1 cellular context compared by ENCODE assay signal in the genomic region with DNA sequence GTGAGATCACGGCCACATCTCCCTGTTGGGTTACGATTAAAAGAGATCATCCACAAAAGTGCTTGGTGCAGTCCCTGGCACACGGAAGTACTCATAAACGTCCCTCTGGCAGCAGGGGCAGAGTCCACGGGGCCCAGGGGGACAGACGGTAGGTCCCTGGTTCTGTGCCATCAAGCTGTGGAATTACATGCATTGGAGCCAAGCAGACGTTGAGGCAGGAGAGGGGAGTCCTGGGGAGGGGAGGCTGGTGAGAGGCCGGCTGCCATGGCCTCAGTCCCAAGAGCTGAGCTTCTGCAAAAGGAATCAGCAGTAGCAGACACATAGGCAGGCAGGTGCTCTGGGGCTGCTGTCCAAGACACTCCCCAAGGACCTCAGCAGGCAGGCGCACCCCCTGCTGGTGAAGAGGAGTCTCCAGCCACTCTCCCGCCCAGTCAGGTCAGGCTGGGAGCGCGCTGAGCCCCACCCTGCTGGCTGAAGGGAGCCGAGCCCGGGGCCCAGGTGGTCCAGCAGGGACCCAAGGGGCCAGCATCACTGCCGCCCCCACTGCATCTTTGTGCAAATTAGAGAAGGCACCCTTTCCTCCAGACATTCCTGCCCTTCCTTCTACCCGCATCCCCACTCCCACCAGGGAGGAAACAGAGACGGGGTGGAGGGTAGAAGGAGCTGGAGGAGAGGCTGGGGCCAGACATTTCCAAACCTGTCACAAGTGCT.
TF ChIP-seq lines count a peak whose summit lies in the region.

No MANE protein-coding gene starts in this region.

TF ChIP-seq in HepG2, 621 proteins besides CTCF, POLR2A, EP300 and RAD21 (continued from another document and continues in another):
- TF ChIP-seq, protein P1, sequence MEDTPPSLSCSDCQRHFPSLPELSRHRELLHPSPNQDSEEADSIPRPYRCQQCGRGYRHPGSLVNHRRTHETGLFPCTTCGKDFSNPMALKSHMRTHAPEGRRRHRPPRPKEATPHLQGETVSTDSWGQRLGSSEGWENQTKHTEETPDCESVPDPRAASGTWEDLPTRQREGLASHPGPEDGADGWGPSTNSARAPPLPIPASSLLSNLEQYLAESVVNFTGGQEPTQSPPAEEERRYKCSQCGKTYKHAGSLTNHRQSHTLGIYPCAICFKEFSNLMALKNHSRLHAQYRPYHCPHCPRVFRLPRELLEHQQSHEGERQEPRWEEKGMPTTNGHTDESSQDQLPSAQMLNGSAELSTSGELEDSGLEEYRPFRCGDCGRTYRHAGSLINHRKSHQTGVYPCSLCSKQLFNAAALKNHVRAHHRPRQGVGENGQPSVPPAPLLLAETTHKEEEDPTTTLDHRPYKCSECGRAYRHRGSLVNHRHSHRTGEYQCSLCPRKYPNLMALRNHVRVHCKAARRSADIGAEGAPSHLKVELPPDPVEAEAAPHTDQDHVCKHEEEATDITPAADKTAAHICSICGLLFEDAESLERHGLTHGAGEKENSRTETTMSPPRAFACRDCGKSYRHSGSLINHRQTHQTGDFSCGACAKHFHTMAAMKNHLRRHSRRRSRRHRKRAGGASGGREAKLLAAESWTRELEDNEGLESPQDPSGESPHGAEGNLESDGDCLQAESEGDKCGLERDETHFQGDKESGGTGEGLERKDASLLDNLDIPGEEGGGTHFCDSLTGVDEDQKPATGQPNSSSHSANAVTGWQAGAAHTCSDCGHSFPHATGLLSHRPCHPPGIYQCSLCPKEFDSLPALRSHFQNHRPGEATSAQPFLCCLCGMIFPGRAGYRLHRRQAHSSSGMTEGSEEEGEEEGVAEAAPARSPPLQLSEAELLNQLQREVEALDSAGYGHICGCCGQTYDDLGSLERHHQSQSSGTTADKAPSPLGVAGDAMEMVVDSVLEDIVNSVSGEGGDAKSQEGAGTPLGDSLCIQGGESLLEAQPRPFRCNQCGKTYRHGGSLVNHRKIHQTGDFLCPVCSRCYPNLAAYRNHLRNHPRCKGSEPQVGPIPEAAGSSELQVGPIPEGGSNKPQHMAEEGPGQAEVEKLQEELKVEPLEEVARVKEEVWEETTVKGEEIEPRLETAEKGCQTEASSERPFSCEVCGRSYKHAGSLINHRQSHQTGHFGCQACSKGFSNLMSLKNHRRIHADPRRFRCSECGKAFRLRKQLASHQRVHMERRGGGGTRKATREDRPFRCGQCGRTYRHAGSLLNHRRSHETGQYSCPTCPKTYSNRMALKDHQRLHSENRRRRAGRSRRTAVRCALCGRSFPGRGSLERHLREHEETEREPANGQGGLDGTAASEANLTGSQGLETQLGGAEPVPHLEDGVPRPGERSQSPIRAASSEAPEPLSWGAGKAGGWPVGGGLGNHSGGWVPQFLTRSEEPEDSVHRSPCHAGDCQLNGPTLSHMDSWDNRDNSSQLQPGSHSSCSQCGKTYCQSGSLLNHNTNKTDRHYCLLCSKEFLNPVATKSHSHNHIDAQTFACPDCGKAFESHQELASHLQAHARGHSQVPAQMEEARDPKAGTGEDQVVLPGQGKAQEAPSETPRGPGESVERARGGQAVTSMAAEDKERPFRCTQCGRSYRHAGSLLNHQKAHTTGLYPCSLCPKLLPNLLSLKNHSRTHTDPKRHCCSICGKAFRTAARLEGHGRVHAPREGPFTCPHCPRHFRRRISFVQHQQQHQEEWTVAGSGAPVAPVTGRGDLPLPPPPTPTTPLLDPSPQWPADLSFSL (CRISPR knock-in tag; IDR thresholded peaks at IDR 0.05), result no peak
- TF ChIP-seq, protein P2, sequence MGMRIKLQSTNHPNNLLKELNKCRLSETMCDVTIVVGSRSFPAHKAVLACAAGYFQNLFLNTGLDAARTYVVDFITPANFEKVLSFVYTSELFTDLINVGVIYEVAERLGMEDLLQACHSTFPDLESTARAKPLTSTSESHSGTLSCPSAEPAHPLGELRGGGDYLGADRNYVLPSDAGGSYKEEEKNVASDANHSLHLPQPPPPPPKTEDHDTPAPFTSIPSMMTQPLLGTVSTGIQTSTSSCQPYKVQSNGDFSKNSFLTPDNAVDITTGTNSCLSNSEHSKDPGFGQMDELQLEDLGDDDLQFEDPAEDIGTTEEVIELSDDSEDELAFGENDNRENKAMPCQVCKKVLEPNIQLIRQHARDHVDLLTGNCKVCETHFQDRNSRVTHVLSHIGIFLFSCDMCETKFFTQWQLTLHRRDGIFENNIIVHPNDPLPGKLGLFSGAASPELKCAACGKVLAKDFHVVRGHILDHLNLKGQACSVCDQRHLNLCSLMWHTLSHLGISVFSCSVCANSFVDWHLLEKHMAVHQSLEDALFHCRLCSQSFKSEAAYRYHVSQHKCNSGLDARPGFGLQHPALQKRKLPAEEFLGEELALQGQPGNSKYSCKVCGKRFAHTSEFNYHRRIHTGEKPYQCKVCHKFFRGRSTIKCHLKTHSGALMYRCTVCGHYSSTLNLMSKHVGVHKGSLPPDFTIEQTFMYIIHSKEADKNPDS (CRISPR knock-in tag; IDR thresholded peaks at IDR 0.05), result no peak
- TF ChIP-seq TSC22D2 (CRISPR knock-in tag; IDR thresholded peaks at IDR 0.05; ENCODE audit: borderline replicate concordance) (no peak), ZNF761 (CRISPR knock-in tag; conservative IDR thresholded peaks at IDR 0.05) (0 out of 2 replicates have a peak, but pooled peaks have one; percentile 68), JARID2 (CRISPR knock-in tag; IDR thresholded peaks at IDR 0.05; ENCODE audit: insufficient replicate concordance) (no peak), NR3C1 (CRISPR knock-in tag; IDR thresholded peaks at IDR 0.05) (no peak), DNMT1 (CRISPR knock-in tag; IDR thresholded peaks at IDR 0.05) (no peak), PRMT3 (CRISPR knock-in tag; IDR thresholded peaks at IDR 0.05; ENCODE audit: borderline replicate concordance, low read depth) (no peak), SOX13 (IDR thresholded peaks at IDR 0.05) (no peak; the same call in 1 of the 2 replicates), SOX13 (CRISPR knock-in tag; conservative IDR thresholded peaks at IDR 0.05 in 1 of 2, IDR thresholded peaks at IDR 0.05 in 1 of 2) (no peak), ZNF703 (CRISPR knock-in tag; IDR thresholded peaks at IDR 0.05; ENCODE audit: borderline replicate concordance) (no peak), MXI1 (IDR thresholded peaks at IDR 0.05; ENCODE audit: borderline replicate concordance, low read depth, low read length) (peak; percentile 43; the same call in 1 of the 3 replicates), SRSF9 (IDR thresholded peaks at IDR 0.05; ENCODE audit: borderline replicate concordance, insufficient read depth, low read depth, low read length, poor library complexity, severe bottlenecking) (no peak), ZNF776 (CRISPR knock-in tag; IDR thresholded peaks at IDR 0.05) (0 out of 2 replicates have a peak, but pooled peaks have one; percentile 49), DPF2 (CRISPR knock-in tag; IDR thresholded peaks at IDR 0.05; ENCODE audit: borderline replicate concordance, low read depth) (peak; percentile 73), ZKSCAN5 (CRISPR knock-in tag; IDR thresholded peaks at IDR 0.05) (no peak), ZBTB7A (CRISPR knock-in tag; IDR thresholded peaks at IDR 0.05) (peak; percentile 41; the same call in 1 of the 2 replicates), IRF2 (CRISPR knock-in tag; IDR thresholded peaks at IDR 0.05) (0 out of 2 replicates have a peak, but pooled peaks have one; percentile 37), HCFC1 (IDR thresholded peaks at IDR 0.05; ENCODE audit: low read depth, low read length) (no peak), ZNF160 (CRISPR knock-in tag; IDR thresholded peaks at IDR 0.05) (no peak; the same call in 1 of the 2 replicates), CREM (IDR thresholded peaks at IDR 0.05) (no peak), CREM (CRISPR knock-in tag; IDR thresholded peaks at IDR 0.05) (no peak), ZNF263 (CRISPR knock-in tag; IDR thresholded peaks at IDR 0.05) (no peak; the same call in 1 of the 2 replicates), HNRNPK (IDR thresholded peaks at IDR 0.05; ENCODE audit: low read depth, low read length, poor library complexity, severe bottlenecking) (no peak), ZIK1 (CRISPR knock-in tag; IDR thresholded peaks at IDR 0.05; ENCODE audit: borderline replicate concordance, low read depth) (no peak), NR1H2 (CRISPR knock-in tag; IDR thresholded peaks at IDR 0.05; ENCODE audit: borderline replicate concordance, low read depth) (no peak), ZNF572 (CRISPR knock-in tag; IDR thresholded peaks at IDR 0.05) (peak; percentile 58; the same call in 1 of the 2 replicates), ZNF101 (CRISPR knock-in tag; IDR thresholded peaks at IDR 0.05; ENCODE audit: borderline replicate concordance, low read depth) (no peak), ZNF570 (CRISPR knock-in tag; IDR thresholded peaks at IDR 0.05; ENCODE audit: borderline replicate concordance) (no peak), ZBTB20 (CRISPR knock-in tag; IDR thresholded peaks at IDR 0.05; ENCODE audit: borderline replicate concordance, low read depth) (0 out of 2 replicates have a peak, but pooled peaks have one; percentile 36), MED1 (CRISPR knock-in tag; IDR thresholded peaks at IDR 0.05) (0 out of 2 replicates have a peak, but pooled peaks have one; percentile 70), WIZ (CRISPR knock-in tag; IDR thresholded peaks at IDR 0.05) (no peak), ZNF510 (CRISPR knock-in tag; IDR thresholded peaks at IDR 0.05; ENCODE audit: low read depth) (no peak), GFI1 (CRISPR knock-in tag; IDR thresholded peaks at IDR 0.05; ENCODE audit: borderline replicate concordance) (no peak), ZNF484 (CRISPR knock-in tag; IDR thresholded peaks at IDR 0.05; ENCODE audit: borderline replicate concordance, low read depth) (no peak), GATAD1 (CRISPR knock-in tag; IDR thresholded peaks at IDR 0.05) (peak; percentile 35), ZNF883 (CRISPR knock-in tag; IDR thresholded peaks at IDR 0.05; ENCODE audit: not compliant biosample characterization) (no peak), ZNF775 (CRISPR knock-in tag; IDR thresholded peaks at IDR 0.05; ENCODE audit: borderline replicate concordance) (no peak; the same call in 1 of the 2 replicates), NONO (IDR thresholded peaks at IDR 0.05) (no peak), NONO (CRISPR knock-in tag; conservative IDR thresholded peaks at IDR 0.05) (peak; percentile 89), ZNF329 (CRISPR knock-in tag; IDR thresholded peaks at IDR 0.05; ENCODE audit: low read depth) (no peak), THAP11 (CRISPR knock-in tag; IDR thresholded peaks at IDR 0.05) (peak; percentile 13), NRL (CRISPR knock-in tag; IDR thresholded peaks at IDR 0.05; ENCODE audit: borderline replicate concordance) (no peak; the same call in 1 of the 2 replicates)
- TF ChIP-seq, protein P3, sequence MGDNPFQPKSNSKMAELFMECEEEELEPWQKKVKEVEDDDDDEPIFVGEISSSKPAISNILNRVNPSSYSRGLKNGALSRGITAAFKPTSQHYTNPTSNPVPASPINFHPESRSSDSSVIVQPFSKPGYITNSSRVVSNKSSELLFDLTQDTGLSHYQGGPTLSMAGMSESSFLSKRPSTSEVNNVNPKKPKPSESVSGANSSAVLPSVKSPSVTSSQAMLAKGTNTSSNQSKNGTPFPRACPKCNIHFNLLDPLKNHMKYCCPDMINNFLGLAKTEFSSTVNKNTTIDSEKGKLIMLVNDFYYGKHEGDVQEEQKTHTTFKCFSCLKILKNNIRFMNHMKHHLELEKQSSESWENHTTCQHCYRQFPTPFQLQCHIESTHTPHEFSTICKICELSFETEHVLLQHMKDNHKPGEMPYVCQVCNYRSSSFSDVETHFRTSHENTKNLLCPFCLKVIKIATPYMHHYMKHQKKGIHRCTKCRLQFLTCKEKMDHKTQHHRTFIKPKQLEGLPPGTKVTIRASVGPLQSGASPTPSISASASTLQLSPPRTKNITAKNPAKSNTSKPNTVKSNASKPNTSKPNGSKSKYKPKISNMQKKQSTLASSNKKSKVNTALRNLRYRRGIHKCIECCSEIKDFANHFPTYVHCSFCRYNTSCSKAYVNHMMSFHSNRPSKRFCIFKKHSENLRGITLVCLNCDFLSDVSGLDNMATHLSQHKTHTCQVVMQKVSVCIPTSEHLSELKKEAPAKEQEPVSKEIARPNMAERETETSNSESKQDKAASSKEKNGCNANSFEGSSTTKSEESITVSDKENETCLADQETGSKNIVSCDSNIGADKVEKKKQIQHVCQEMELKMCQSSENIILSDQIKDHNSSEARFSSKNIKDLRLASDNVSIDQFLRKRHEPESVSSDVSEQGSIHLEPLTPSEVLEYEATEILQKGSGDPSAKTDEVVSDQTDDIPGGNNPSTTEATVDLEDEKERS (CRISPR knock-in tag; IDR thresholded peaks at IDR 0.05), result peak; percentile 71; the same call in 1 of the 2 replicates
- TF ChIP-seq, protein P4, sequence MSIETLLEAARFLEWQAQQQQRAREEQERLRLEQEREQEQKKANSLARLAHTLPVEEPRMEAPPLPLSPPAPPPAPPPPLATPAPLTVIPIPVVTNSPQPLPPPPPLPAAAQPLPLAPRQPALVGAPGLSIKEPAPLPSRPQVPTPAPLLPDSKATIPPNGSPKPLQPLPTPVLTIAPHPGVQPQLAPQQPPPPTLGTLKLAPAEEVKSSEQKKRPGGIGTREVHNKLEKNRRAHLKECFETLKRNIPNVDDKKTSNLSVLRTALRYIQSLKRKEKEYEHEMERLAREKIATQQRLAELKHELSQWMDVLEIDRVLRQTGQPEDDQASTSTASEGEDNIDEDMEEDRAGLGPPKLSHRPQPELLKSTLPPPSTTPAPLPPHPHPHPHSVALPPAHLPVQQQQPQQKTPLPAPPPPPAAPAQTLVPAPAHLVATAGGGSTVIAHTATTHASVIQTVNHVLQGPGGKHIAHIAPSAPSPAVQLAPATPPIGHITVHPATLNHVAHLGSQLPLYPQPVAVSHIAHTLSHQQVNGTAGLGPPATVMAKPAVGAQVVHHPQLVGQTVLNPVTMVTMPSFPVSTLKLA (IDR thresholded peaks at IDR 0.05), result no peak
- TF ChIP-seq, protein P5, sequence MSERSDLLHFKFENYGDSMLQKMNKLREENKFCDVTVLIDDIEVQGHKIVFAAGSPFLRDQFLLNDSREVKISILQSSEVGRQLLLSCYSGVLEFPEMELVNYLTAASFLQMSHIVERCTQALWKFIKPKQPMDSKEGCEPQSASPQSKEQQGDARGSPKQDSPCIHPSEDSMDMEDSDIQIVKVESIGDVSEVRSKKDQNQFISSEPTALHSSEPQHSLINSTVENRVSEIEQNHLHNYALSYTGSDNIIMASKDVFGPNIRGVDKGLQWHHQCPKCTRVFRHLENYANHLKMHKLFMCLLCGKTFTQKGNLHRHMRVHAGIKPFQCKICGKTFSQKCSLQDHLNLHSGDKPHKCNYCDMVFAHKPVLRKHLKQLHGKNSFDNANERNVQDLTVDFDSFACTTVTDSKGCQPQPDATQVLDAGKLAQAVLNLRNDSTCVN (CRISPR knock-in tag; IDR thresholded peaks at IDR 0.05; ENCODE audit: borderline replicate concordance), result peak; percentile 67
- TF ChIP-seq, protein P6, sequence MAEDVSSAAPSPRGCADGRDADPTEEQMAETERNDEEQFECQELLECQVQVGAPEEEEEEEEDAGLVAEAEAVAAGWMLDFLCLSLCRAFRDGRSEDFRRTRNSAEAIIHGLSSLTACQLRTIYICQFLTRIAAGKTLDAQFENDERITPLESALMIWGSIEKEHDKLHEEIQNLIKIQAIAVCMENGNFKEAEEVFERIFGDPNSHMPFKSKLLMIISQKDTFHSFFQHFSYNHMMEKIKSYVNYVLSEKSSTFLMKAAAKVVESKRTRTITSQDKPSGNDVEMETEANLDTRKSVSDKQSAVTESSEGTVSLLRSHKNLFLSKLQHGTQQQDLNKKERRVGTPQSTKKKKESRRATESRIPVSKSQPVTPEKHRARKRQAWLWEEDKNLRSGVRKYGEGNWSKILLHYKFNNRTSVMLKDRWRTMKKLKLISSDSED (CRISPR knock-in tag; IDR thresholded peaks at IDR 0.05), result no peak
- TF ChIP-seq, protein P7, sequence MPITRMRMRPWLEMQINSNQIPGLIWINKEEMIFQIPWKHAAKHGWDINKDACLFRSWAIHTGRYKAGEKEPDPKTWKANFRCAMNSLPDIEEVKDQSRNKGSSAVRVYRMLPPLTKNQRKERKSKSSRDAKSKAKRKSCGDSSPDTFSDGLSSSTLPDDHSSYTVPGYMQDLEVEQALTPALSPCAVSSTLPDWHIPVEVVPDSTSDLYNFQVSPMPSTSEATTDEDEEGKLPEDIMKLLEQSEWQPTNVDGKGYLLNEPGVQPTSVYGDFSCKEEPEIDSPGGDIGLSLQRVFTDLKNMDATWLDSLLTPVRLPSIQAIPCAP (CRISPR knock-in tag; IDR thresholded peaks at IDR 0.05; ENCODE audit: low read depth), result no peak
